ENCODE assay signal across 8 cellular contexts in the genomic region with DNA sequence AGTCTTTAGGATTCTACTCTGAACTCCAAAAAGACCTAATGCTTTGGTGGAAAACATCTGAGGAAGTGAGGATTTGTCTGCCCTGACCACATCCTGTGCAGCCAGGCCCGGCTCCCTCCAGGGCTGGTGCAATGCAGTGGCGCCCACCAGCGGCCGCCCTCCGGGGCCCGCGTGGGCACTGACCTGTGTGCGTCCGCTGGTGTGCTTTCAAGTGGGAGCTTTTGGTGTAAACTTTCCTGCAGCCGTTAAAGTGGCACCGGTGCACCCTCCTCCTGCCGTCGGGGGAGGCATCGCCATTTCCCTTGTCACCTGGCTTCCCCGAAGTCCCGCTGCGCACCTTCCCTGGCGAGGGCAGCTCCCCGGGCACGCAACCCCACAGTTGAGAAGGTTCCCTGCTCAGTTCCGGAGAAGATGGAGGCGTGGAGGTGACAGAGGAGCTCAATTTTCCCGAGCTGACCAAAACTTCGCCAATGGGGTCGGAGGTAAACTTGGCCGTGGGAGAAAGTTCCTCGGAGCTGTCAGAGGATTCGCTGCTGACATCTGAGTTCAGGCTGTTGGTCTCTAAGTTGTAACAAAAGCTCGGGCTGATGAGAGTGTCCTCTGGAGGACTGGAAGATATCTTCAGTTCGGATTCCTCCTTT.
DNase-seq lines count a peak whose midpoint lies in the region; TF ChIP-seq lines count a peak whose summit lies in the region.

No MANE protein-coding gene starts in this region.

- peak overlapping the region; percentile 82 for H3K4me3 ChIP-seq in HFF-Myc (replicated peaks; ENCODE audit: low read depth, low read length)

- DNase-seq in ACHN (peak; percentile 62), HFF-Myc (ENCODE audit: extremely low read depth, low read depth) (no peak), epithelial cell of prostate (ENCODE audit: low read depth, low spot score) (no peak), amniotic stem cell (lab: John Stamatoyannopoulos, UW) (no peak), NCI-H446 (lab: John Stamatoyannopoulos, UW) (no peak), cerebellar nuclear complex (lab: John Stamatoyannopoulos, UW) (no peak)
- DNase-seq in activated CD4-positive, alpha-beta T cell treated with anti-CD3 and anti-CD28 coated beads, Interleukin-2, amount 50 U/mL, for 1 hour, result peak; percentile 49

- peak overlapping the region; percentile 98 to 99 (median 98) for H3K27ac Mint-ChIP-seq in nephron

- H3K4me3 Mint-ChIP-seq in nephron, result peak overlapping the region; percentile 96 to 99 (median 96)

- no peaks in the 10 kb centered on the region for H3K27me3 Mint-ChIP-seq in nephron (ENCODE audit: low read depth)

- TF ChIP-seq CTCF in HFF-Myc (IDR thresholded peaks at IDR 0.05; ENCODE audit: low read depth, low read length, missing control alignments) (peak; percentile 73), nephron (IDR thresholded peaks at IDR 0.05; ENCODE audit: unreplicated experiment in 3 of 3) (no peak)

- H3K9me3 Mint-ChIP-seq in nephron, result no peaks in the 10 kb centered on the region

- in situ Hi-C loops in ACHN (cut with HindIII; ENCODE audit: low pct_ligation_motif_present, low pct_unique_long_range_greater_than_20kb, low sequenced_read_pairs), result no loop called here

- peaks cover 62% of the 10 kb centered on the region for H3K4me1 Mint-ChIP-seq in nephron

- peak overlapping the region; percentile 100 for H3K27ac ChIP-seq in epithelial cell of prostate

- peaks cover 68% of the 10 kb centered on the region for H3K36me3 Mint-ChIP-seq in nephron (ENCODE audit: low read depth)

Comparison
In these comparisons a context has a peak if more than half of its experiments do, and no peak if none do; other contexts are left out.
1. DNase-seq: peak in ACHN (single experiment) and activated CD4-positive, alpha-beta T cell treated with anti-CD3 and anti-CD28 coated beads, Interleukin-2, amount 50 U/mL, for 1 hour (single experiment); none in HFF-Myc (single experiment), epithelial cell of prostate (single experiment), amniotic stem cell (single experiment), NCI-H446 (0 of 2) and cerebellar nuclear complex (0 of 2).